Comparison of ENCODE assay signal across 8 cellular contexts in genomic region chr1:224503161-224504118, GRCh38.
DNase-seq lines count a peak whose midpoint lies in the region; ATAC-seq and TF ChIP-seq lines count a peak whose summit lies in the region.

No MANE protein-coding gene starts in this region.

- H4K8ac ChIP-seq in mesenchymal stem cell (ENCODE audit: low read length), result peak overlapping the region; percentile 95

- DNase-seq in BJ (ENCODE audit: low read depth), result peak; percentile 66
- peak; percentile 85 for DNase-seq in NCI-H1105 treated with DMSO at 0.1 percent for 48 hours (lab: John Stamatoyannopoulos, UW)
- DNase-seq in SKM-1 (lab: John Stamatoyannopoulos, UW; ENCODE audit: unreplicated experiment), result peak; percentile 100
- DNase-seq in endothelial cell (ENCODE audit: low spot score), result peak; percentile 79
- peak; percentile 90 for DNase-seq in mesenchymal stem cell
- peak; percentile 78 for DNase-seq in thoracic aorta (ENCODE audit: low spot score)

- peak overlapping the region; percentile 57 for H3K9ac ChIP-seq in mesenchymal stem cell (ENCODE audit: low read length)

- H3K27me3 ChIP-seq in BJ (ENCODE audit: control insufficient read depth, insufficient read depth, low read length) (no peaks in the 10 kb centered on the region), mesenchymal stem cell (ENCODE audit: control insufficient read depth in 1 of 2, insufficient read depth in 1 of 2, low read length in 2 of 2) (no peaks in the 10 kb centered on the region), thoracic aorta (replicated peaks; ENCODE audit: insufficient read depth) (no peaks in the 10 kb centered on the region)

- H4K91ac ChIP-seq in mesenchymal stem cell (ENCODE audit: low read length), result peak overlapping the region; percentile 86

- H3K27ac ChIP-seq in mesenchymal stem cell (ENCODE audit: low read length, poor library complexity, severe bottlenecking), result peak overlapping the region; percentile 98
- peak overlapping the region; percentile 71 to 76 for H3K27ac ChIP-seq in thoracic aorta

- WGBS in mesenchymal stem cell, result 10% methylated on average over 13 of the region's 19 CpGs

- H3K79me1 ChIP-seq in mesenchymal stem cell (replicated peaks; ENCODE audit: low read length, poor library complexity, severe bottlenecking), result no peaks in the 10 kb centered on the region

- peak overlapping the region; percentile 69 for H2AK5ac ChIP-seq in mesenchymal stem cell (ENCODE audit: low read length, severe bottlenecking)

- H3K9me3 ChIP-seq in mesenchymal stem cell (ENCODE audit: control insufficient read depth, low read length), result no peaks in the 10 kb centered on the region
- no peaks in the 10 kb centered on the region for H3K9me3 ChIP-seq in thoracic aorta

- CTCF ChIA-PET in BJ (lab: Yijun Ruan, JAX), result interaction anchor here (0.6 to 3.0 kb wide), 5 partner anchors 10 to 419 kb away, joined by 3 to 14 read pairs (median 6); no protein-coding TSS in a partner anchor

- H3K9me3 Mint-ChIP-seq in endothelial cell (ENCODE audit: unreplicated experiment), result no peaks in the 10 kb centered on the region

- POLR2A ChIA-PET in BJ (lab: Charles Lee), result no interaction called here

- H3K4me2 ChIP-seq in mesenchymal stem cell (ENCODE audit: low read length, poor library complexity, severe bottlenecking), result peak overlapping the region; percentile 45

- H3K4me3 ChIP-seq in BJ (ENCODE audit: low read depth, low read length) (no peak overlapping the region), mesenchymal stem cell (ENCODE audit: insufficient read depth in 1 of 2, low read depth in 1 of 2, low read length in 2 of 2) (no peak overlapping the region), thoracic aorta (peak overlapping the region; percentile 29)

- peak overlapping the region; percentile 69 for H2BK120ac ChIP-seq in mesenchymal stem cell (ENCODE audit: low read depth, low read length)

- H3K18ac ChIP-seq in mesenchymal stem cell (ENCODE audit: low read depth in 1 of 2, low read length in 2 of 2), result peak overlapping the region; percentile 83 to 90

- no peaks in the 10 kb centered on the region for H3K36me3 ChIP-seq in BJ (ENCODE audit: control insufficient read depth, insufficient read depth, low read length)
- H3K36me3 ChIP-seq in mesenchymal stem cell (ENCODE audit: control insufficient read depth in 1 of 2, insufficient read depth in 2 of 2, low read depth in 1 of 2, low read length in 2 of 2), result no peaks in the 10 kb centered on the region
- H3K36me3 ChIP-seq in thoracic aorta, result no peaks in the 10 kb centered on the region

- H3K4ac ChIP-seq in mesenchymal stem cell (ENCODE audit: low read depth in 1 of 2, low read length in 2 of 2), result peak overlapping the region; percentile 87 to 90

- peaks cover 52% of the 10 kb centered on the region for H3K4me1 Mint-ChIP-seq in endothelial cell (ENCODE audit: unreplicated experiment)

- H3K4me1 ChIP-seq in mesenchymal stem cell (ENCODE audit: control insufficient read depth, insufficient read depth, low read depth, low read length) (peaks cover 26% of the 10 kb centered on the region), thoracic aorta (ENCODE audit: control insufficient read depth in 1 of 2, low read depth in 2 of 2) (peaks cover 28 to 37% of the 10 kb centered on the region in 2 donors)

- peak overlapping the region; percentile 1 for H2AFZ ChIP-seq in mesenchymal stem cell (ENCODE audit: low read depth, low read length)

- H3K27me3 Mint-ChIP-seq in endothelial cell (ENCODE audit: unreplicated experiment), result peaks cover 11% of the 10 kb centered on the region

- ATAC-seq in GM18508 (IDR thresholded peaks at IDR 0.05; ENCODE audit: insufficient read depth, unreplicated experiment), result peak; percentile 82
- ATAC-seq in HG02870 (IDR thresholded peaks at IDR 0.05; ENCODE audit: unreplicated experiment), result peak; percentile 88
- ATAC-seq in thoracic aorta (ENCODE audit: insufficient number of reproducible peaks, low FRiP score, low read depth), result peak; percentile 56

- TF ChIP-seq CTCF in BJ (IDR thresholded peaks at IDR 0.05; ENCODE audit: insufficient read depth, low read depth, low read length) (peak; percentile 26; the same call in 1 of the 2 replicates), endothelial cell (IDR thresholded peaks at IDR 0.05; ENCODE audit: unreplicated experiment) (no peak), thoracic aorta (IDR thresholded peaks at IDR 0.05) (no peak)

- peak overlapping the region in 1 of 2 experiments; percentile 26 for H3K14ac ChIP-seq in mesenchymal stem cell (ENCODE audit: low read length in 2 of 2)

- peak overlapping the region; percentile 97 for H3K27ac Mint-ChIP-seq in endothelial cell (ENCODE audit: unreplicated experiment)

- H3K4me3 Mint-ChIP-seq in endothelial cell (ENCODE audit: unreplicated experiment), result peak overlapping the region; percentile 47

- no peaks in the 10 kb centered on the region for H3K36me3 Mint-ChIP-seq in endothelial cell (ENCODE audit: low read depth, unreplicated experiment)

- H2BK15ac ChIP-seq in mesenchymal stem cell (ENCODE audit: low read depth, poor library complexity, severe bottlenecking), result peak overlapping the region; percentile 73

- H2BK12ac ChIP-seq in mesenchymal stem cell (ENCODE audit: low read length in 2 of 2), result peak overlapping the region; percentile 88 to 96

- no peak overlapping the region for H3K23ac ChIP-seq in mesenchymal stem cell (ENCODE audit: low read length in 2 of 2)

- H2BK5ac ChIP-seq in mesenchymal stem cell (ENCODE audit: low read depth, low read length, poor library complexity, severe bottlenecking), result peak overlapping the region; percentile 75
